In genomic region chr2:95034221-95034620, GRCh38 we compare ENCODE assay signal across 1 cellular context.
TF ChIP-seq lines count a peak whose summit lies in the region.

No MANE protein-coding gene starts in this region.

TF ChIP-seq in A549, 52 proteins besides CTCF, POLR2A, EP300 and RAD21 (continued from another document):
- TF ChIP-seq JUNB (IDR thresholded peaks at IDR 0.05) (no peak), ATOH8 (CRISPR knock-in tag; IDR thresholded peaks at IDR 0.05; ENCODE audit: low read depth) (no peak), HMGXB4 (CRISPR knock-in tag; IDR thresholded peaks at IDR 0.05; ENCODE audit: borderline replicate concordance) (no peak), EHMT2 (IDR thresholded peaks at IDR 0.05; ENCODE audit: low read depth) (no peak), CEBPB (IDR thresholded peaks at IDR 0.05) (no peak), KDM5A (IDR thresholded peaks at IDR 0.05) (no peak), ELK1 (IDR thresholded peaks at IDR 0.05; ENCODE audit: low read depth, low read length) (no peak), MAX (IDR thresholded peaks at IDR 0.05) (no peak), REST (IDR thresholded peaks at IDR 0.05) (no peak), MYC (IDR thresholded peaks at IDR 0.05; ENCODE audit: borderline replicate concordance, low read length) (no peak)
- TF ChIP-seq, protein P1, sequence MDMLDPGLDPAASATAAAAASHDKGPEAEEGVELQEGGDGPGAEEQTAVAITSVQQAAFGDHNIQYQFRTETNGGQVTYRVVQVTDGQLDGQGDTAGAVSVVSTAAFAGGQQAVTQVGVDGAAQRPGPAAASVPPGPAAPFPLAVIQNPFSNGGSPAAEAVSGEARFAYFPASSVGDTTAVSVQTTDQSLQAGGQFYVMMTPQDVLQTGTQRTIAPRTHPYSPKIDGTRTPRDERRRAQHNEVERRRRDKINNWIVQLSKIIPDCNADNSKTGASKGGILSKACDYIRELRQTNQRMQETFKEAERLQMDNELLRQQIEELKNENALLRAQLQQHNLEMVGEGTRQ (IDR thresholded peaks at IDR 0.05) = no peak
